8 cellular contexts compared by ENCODE assay signal in genomic region chr1:1616045-1616821, GRCh38. TPM values are rescaled to one million over a fixed set of nuclear protein-coding genes. Genes with fewer than 3 reads are reported as not detected.
DNase-seq lines count a peak whose midpoint lies in the region; ATAC-seq, FAIRE-seq and TF ChIP-seq lines count a peak whose summit lies in the region.

No MANE protein-coding gene starts in this region.

- H3K79me2 ChIP-seq in HepG2 (ENCODE audit: insufficient read depth, low read length): peaks cover 18% of the 10 kb centered on the region

- peak overlapping the region; percentile 91 for H3K4me2 ChIP-seq in HepG2 (ENCODE audit: low read depth, low read length)

- no CpG with 5 or more reads among the region's 80 CpGs for WGBS in HepG2 (ENCODE audit: low lambda C conversion rate)
- 3 to 36% (median 4%) methylated on average over 15 to 80 of the region's 80 CpGs for WGBS in stomach, 5 donors

- H3K36me3 Mint-ChIP-seq in activated T-cell treated with anti-CD3 and anti-CD28 coated beads, Interleukin-2, amount 50 U/mL, for 4 hours (ENCODE audit: insufficient read depth): peaks cover 3% of the 10 kb centered on the region

- intact Hi-C loops in HepG2 (cut with micrococcal nuclease; ENCODE audit: unreplicated experiment) (no loop called here), stomach (cut with DNase I; ENCODE audit: low total_unique reads) (no loop called here)

- no peak for DNase-seq in activated T-cell treated with anti-CD3 and anti-CD28 coated beads, Interleukin-2, amount 50 U/mL, for 4 hours
- no peak for DNase-seq in activated T-cell treated with anti-CD3 and anti-CD28 coated beads, Interleukin-2, amount 50 U/mL, for 1 hour
- DNase-seq in SJCRH30: peak in 1 of 2 experiments; percentile 36
- DNase-seq in cerebellum (ENCODE audit: low spot score): peak; percentile 41
- no peak for DNase-seq in HepG2 (ENCODE audit: low spot score)
- DNase-seq in stomach: peak; percentile 58
- no peak for DNase-seq in H4 (ENCODE audit: low spot score)

- no peaks in the 10 kb centered on the region for H3K36me3 ChIP-seq in SJCRH30
- peaks cover 1 to 14% of the 10 kb centered on the region in 2 experiments; a peak in 2 of 5 replicates for H3K36me3 ChIP-seq in HepG2 (replicated peaks in 1 of 2; ENCODE audit: control insufficient read depth in 1 of 2, insufficient read depth in 2 of 2, low read length in 2 of 2)
- H3K36me3 ChIP-seq in stomach: peaks cover 0 to 20% (median 11%) of the 10 kb centered on the region in 4 donors

- H3K9me3 Mint-ChIP-seq in activated T-cell treated with anti-CD3 and anti-CD28 coated beads, Interleukin-2, amount 50 U/mL, for 4 hours: no peaks in the 10 kb centered on the region

- no peaks in the 10 kb centered on the region for H3K9me3 ChIP-seq in SJCRH30 (replicated peaks)
- H3K9me3 ChIP-seq in HepG2 (ENCODE audit: low read length): no peaks in the 10 kb centered on the region
- no peaks in the 10 kb centered on the region for H3K9me3 ChIP-seq in stomach

- CTCF ChIA-PET in HepG2 (lab: Yijun Ruan, JAX; ENCODE audit: low intra/inter-chr PET ratio, low total read pairs): no interaction called here

- TF ChIP-seq POLR2A in HepG2 (IDR thresholded peaks at IDR 0.05; ENCODE audit: insufficient read depth in 1 of 2, low read depth in 2 of 2, low read length in 2 of 2) (no peak), stomach (IDR thresholded peaks at IDR 0.05) (no peak)

- H3K4me1 Mint-ChIP-seq in activated T-cell treated with anti-CD3 and anti-CD28 coated beads, Interleukin-2, amount 50 U/mL, for 4 hours (ENCODE audit: low read depth): peaks cover 33% of the 10 kb centered on the region

- POLR2A ChIA-PET in HepG2 (lab: Yijun Ruan, JAX): interaction anchor here (0.8 to 3.3 kb wide), 7 partner anchors 19 to 183 kb away, joined by 3 to 29 read pairs (median 4); no protein-coding TSS in a partner anchor

- no peaks in the 10 kb centered on the region for H3K27me3 Mint-ChIP-seq in activated T-cell treated with anti-CD3 and anti-CD28 coated beads, Interleukin-2, amount 50 U/mL, for 4 hours (ENCODE audit: low read depth)

- no peak for TF ChIP-seq RAD21 in HepG2 (CRISPR knock-in tag; IDR thresholded peaks at IDR 0.05)

- TF ChIP-seq EP300 in HepG2 (IDR thresholded peaks at IDR 0.05; ENCODE audit: low read depth in 2 of 2, low read length in 2 of 2) (no peak), HepG2 (CRISPR knock-in tag; IDR thresholded peaks at IDR 0.05; ENCODE audit: borderline replicate concordance) (no peak), stomach (IDR thresholded peaks at IDR 0.05) (no peak)

- H3K4me3 ChIP-seq in SJCRH30 (peak overlapping the region; percentile 98), HepG2 (replicated peaks in 1 of 3; ENCODE audit: insufficient read depth in 1 of 3, low read depth in 2 of 3, low read length in 3 of 3) (peak overlapping the region; percentile 90 to 100 (median 98)), stomach (peak overlapping the region; percentile 88 to 98 (median 93))

- BruUV-seq in HepG2 (replicated peaks; lab: Mats Ljungman, UMichigan): no TSS peak

- H3K4me1 ChIP-seq in SJCRH30 (peaks cover 8% of the 10 kb centered on the region), HepG2 (ENCODE audit: insufficient read depth, low read length) (peaks cover 36% of the 10 kb centered on the region), stomach (peaks cover 23 to 63% (median 47%) of the 10 kb centered on the region in 4 donors)

- TF ChIP-seq CTCF in HepG2 (CRISPR knock-in tag; IDR thresholded peaks at IDR 0.05) (no peak), stomach (IDR thresholded peaks at IDR 0.05) (no peak)

- H3K27me3 ChIP-seq in SJCRH30 (no peaks in the 10 kb centered on the region), HepG2 (ENCODE audit: control insufficient read depth in 1 of 2, insufficient read depth in 2 of 2, low read length in 2 of 2) (no peaks in the 10 kb centered on the region; a peak in 1 of 5 replicates), stomach (no peaks in the 10 kb centered on the region)

- FAIRE-seq in HepG2 (lab: Jason Lieb, UNC): no peak

- peak; percentile 35 to 39 for ATAC-seq in activated T-cell treated with anti-CD3 and anti-CD28 coated beads, Interleukin-2, amount 50 U/mL, for 4 hours
- ATAC-seq in HG02870 (IDR thresholded peaks at IDR 0.05; ENCODE audit: unreplicated experiment) (peak; percentile 19), HepG2 (peak; percentile 1; the same call in 2 of the 3 replicates)

- in situ Hi-C loops in HepG2 (cut with HindIII; ENCODE audit: extremely low pct_ligation_motif_present, low pct_unique_long_range_greater_than_20kb): loop anchor here (5.0 kb wide), 1 partner anchor 39 kb away; no protein-coding TSS in a partner anchor

- H2AFZ ChIP-seq in HepG2 (ENCODE audit: low read length): no peak overlapping the region

- H4K20me1 ChIP-seq in HepG2 (ENCODE audit: insufficient read depth, low read length): peaks cover 8% of the 10 kb centered on the region; the same call in 1 of the 2 replicates

- H3K27ac ChIP-seq in SJCRH30 (no peak overlapping the region), HepG2 (ENCODE audit: extremely low read length, insufficient read depth, low read length) (peak overlapping the region; percentile 99), stomach (peak overlapping the region; percentile 99 to 100 (median 100))

- H3K9ac ChIP-seq in HepG2 (ENCODE audit: insufficient read depth, low read depth, low read length): peak overlapping the region; percentile 100

- peak overlapping the region; percentile 82 for H3K4me3 Mint-ChIP-seq in activated T-cell treated with anti-CD3 and anti-CD28 coated beads, Interleukin-2, amount 50 U/mL, for 4 hours

RNA-seq across cellular contexts. Expression of gene MIB2, which starts 0.9 kb away (rescaled TPM):
- total RNA-seq in activated T-cell treated with anti-CD3 and anti-CD28 coated beads, Interleukin-2, amount 50 U/mL, for 4 hours: 10 to 100 TPM; 37.4 to 40.3 (median 37.7) TPM
- total RNA-seq in SJCRH30 (2014; rRNA removed; shearing (Covaris generic)): 37.2 and 49.6 TPM in 2 replicates
- total RNA-seq in cerebellum (44.6 TPM), HepG2 (2016; rRNA removed; fragmentation: Illumina TruSeq; extraction: Trizol) (10.3 and 30.4 TPM in 2 replicates), stomach (100 to 1,000 TPM in 3 of 5 donors, 10 to 100 TPM in 2; 21.5 to 871 (median 193) TPM)
- 16.4 and 16.7 TPM in 2 replicates for total RNA-seq in HepG2 (2016; cell fraction: cytosol; rRNA removed; fragmentation: Illumina TruSeq; extraction: Trizol; ENCODE audit: low read depth)
- 9.2 and 32.3 TPM in 2 replicates for total RNA-seq in HepG2 (2016; cell fraction: insoluble cytoplasmic fraction; rRNA removed; fragmentation: Illumina TruSeq; extraction: Trizol)
- total RNA-seq in HepG2 (2016; cell fraction: membrane; rRNA removed; fragmentation: Illumina TruSeq; extraction: Trizol): 20.6 and 22.6 TPM in 2 replicates
- total RNA-seq in HepG2 (2016; cell fraction: nucleus; rRNA removed; fragmentation: Illumina TruSeq; extraction: Trizol): 24.1 and 25.9 TPM in 2 replicates
- polyA plus RNA-seq in HepG2 (2011; rRNA removed) (19.9 and 31.3 TPM in 2 replicates), stomach (100 to 1,000 TPM; 124 to 139 (median 136) TPM)
- polyA plus RNA-seq in HepG2 (2011; cell fraction: cytosol; rRNA removed): 12.2 and 30.4 TPM in 2 replicates
- polyA plus RNA-seq in HepG2 (2011; cell fraction: nucleus; rRNA removed): 421 and 707 TPM in 2 replicates
- 16.8 and 35.3 TPM in 2 replicates for polyA plus RNA-seq in HepG2 (2012)
- 15.5 and 15.9 TPM in 2 replicates for polyA plus RNA-seq in HepG2 (2016; cell fraction: cytosol; fragmentation: Illumina TruSeq; extraction: Trizol; ENCODE audit: low read depth)
- 9.4 and 11.7 TPM in 2 replicates for polyA plus RNA-seq in HepG2 (2016; cell fraction: insoluble cytoplasmic fraction; fragmentation: Illumina TruSeq; extraction: Trizol; ENCODE audit: low read depth)
- polyA plus RNA-seq in HepG2 (2016; cell fraction: membrane; fragmentation: Illumina TruSeq; extraction: Trizol; ENCODE audit: low read depth): 14.1 and 15.4 TPM in 2 replicates
- 59.2 and 75.4 TPM in 2 replicates for polyA plus RNA-seq in HepG2 (2016; cell fraction: nucleus; fragmentation: Illumina TruSeq; extraction: Trizol; ENCODE audit: insufficient read depth, low read depth)
- polyA minus RNA-seq in HepG2 (2011; rRNA and poly(A)+ RNA removed; ENCODE audit: low replicate concordance): 24.6 and 100 TPM in 2 replicates
- 27.4 and 28.8 TPM in 2 replicates for polyA minus RNA-seq in HepG2 (2011; cell fraction: cytosol; rRNA and poly(A)+ RNA removed)
- 51.5 and 62.8 TPM in 2 replicates for polyA minus RNA-seq in HepG2 (2011; cell fraction: nucleus; rRNA and poly(A)+ RNA removed)
- 11.8 and 18.5 TPM in 2 replicates for total RNA-seq in H4 (2014; rRNA removed; shearing (Covaris generic))

RNA-seq across cellular contexts. Expression of gene MMP23B, which starts 15.7 kb away (rescaled TPM):
- 1 to 10 TPM in 2 of 3 donors, under 1 TPM in 1; 0.98 to 1.3 (median 1.0) TPM for total RNA-seq in activated T-cell treated with anti-CD3 and anti-CD28 coated beads, Interleukin-2, amount 50 U/mL, for 4 hours
- total RNA-seq in SJCRH30 (2014; rRNA removed; shearing (Covaris generic)): 0.81 and 2.7 TPM in 2 replicates
- total RNA-seq in cerebellum (0.64 TPM), HepG2 (2016; rRNA removed; fragmentation: Illumina TruSeq; extraction: Trizol) (0.75 and 1.0 TPM in 2 replicates), stomach (100 to 1,000 TPM in 1 of 5 donors, 10 to 100 TPM in 4; 15.1 to 111 (median 19.3) TPM)
- total RNA-seq in HepG2 (2016; cell fraction: cytosol; rRNA removed; fragmentation: Illumina TruSeq; extraction: Trizol; ENCODE audit: low read depth): 1.0 and 1.4 TPM in 2 replicates
- total RNA-seq in HepG2 (2016; cell fraction: insoluble cytoplasmic fraction; rRNA removed; fragmentation: Illumina TruSeq; extraction: Trizol): 0.46 and 1.8 TPM in 2 replicates
- total RNA-seq in HepG2 (2016; cell fraction: membrane; rRNA removed; fragmentation: Illumina TruSeq; extraction: Trizol): 1.1 and 1.5 TPM in 2 replicates
- 2.1 and 2.7 TPM in 2 replicates for total RNA-seq in HepG2 (2016; cell fraction: nucleus; rRNA removed; fragmentation: Illumina TruSeq; extraction: Trizol)
- polyA plus RNA-seq in HepG2 (2011; rRNA removed) (0.61 and 2.0 TPM in 2 replicates), stomach (10 to 100 TPM in 2 of 3 donors, 1 to 10 TPM in 1; 5.5 to 16.2 (median 12.7) TPM)
- 0.92 and 1.5 TPM in 2 replicates for polyA plus RNA-seq in HepG2 (2011; cell fraction: cytosol; rRNA removed)
- polyA plus RNA-seq in HepG2 (2011; cell fraction: nucleus; rRNA removed): 16.7 and 18.0 TPM in 2 replicates
- 0.85 and 1.5 TPM in 2 replicates for polyA plus RNA-seq in HepG2 (2012)
- 0.46 and 1.3 TPM in 2 replicates for polyA plus RNA-seq in HepG2 (2016; cell fraction: cytosol; fragmentation: Illumina TruSeq; extraction: Trizol; ENCODE audit: low read depth)
- 0.38 and 0.46 TPM in 2 replicates for polyA plus RNA-seq in HepG2 (2016; cell fraction: insoluble cytoplasmic fraction; fragmentation: Illumina TruSeq; extraction: Trizol; ENCODE audit: low read depth)
- polyA plus RNA-seq in HepG2 (2016; cell fraction: membrane; fragmentation: Illumina TruSeq; extraction: Trizol; ENCODE audit: low read depth): 0.78 and 1.4 TPM in 2 replicates
- 0.47 and 1.1 TPM in 2 replicates for polyA plus RNA-seq in HepG2 (2016; cell fraction: nucleus; fragmentation: Illumina TruSeq; extraction: Trizol; ENCODE audit: insufficient read depth, low read depth)
- polyA minus RNA-seq in HepG2 (2011; rRNA and poly(A)+ RNA removed; ENCODE audit: low replicate concordance): 0.54 and 0.75 TPM in 2 replicates
- 0.79 TPM in 1 of 2 replicates, not detected in the other for polyA minus RNA-seq in HepG2 (2011; cell fraction: cytosol; rRNA and poly(A)+ RNA removed)
- 0.77 and 1.4 TPM in 2 replicates for polyA minus RNA-seq in HepG2 (2011; cell fraction: nucleus; rRNA and poly(A)+ RNA removed)
- total RNA-seq in H4 (2014; rRNA removed; shearing (Covaris generic)): not detected in 2 replicates

RNA-seq across cellular contexts. Expression of gene FNDC10, which starts 16.3 kb away (rescaled TPM):
- 1 to 10 TPM; 3.0 to 4.8 (median 3.8) TPM for total RNA-seq in activated T-cell treated with anti-CD3 and anti-CD28 coated beads, Interleukin-2, amount 50 U/mL, for 4 hours
- 1.5 and 1.9 TPM in 2 replicates for total RNA-seq in SJCRH30 (2014; rRNA removed; shearing (Covaris generic))
- total RNA-seq in cerebellum (2.3 TPM), HepG2 (2016; rRNA removed; fragmentation: Illumina TruSeq; extraction: Trizol) (2.0 and 2.5 TPM in 2 replicates), stomach (10 to 100 TPM in 1 of 5 donors, under 1 TPM in 1, not detected in 3; 0.29 to 20.0 TPM)
- 6.6 and 6.8 TPM in 2 replicates for total RNA-seq in HepG2 (2016; cell fraction: cytosol; rRNA removed; fragmentation: Illumina TruSeq; extraction: Trizol; ENCODE audit: low read depth)
- total RNA-seq in HepG2 (2016; cell fraction: insoluble cytoplasmic fraction; rRNA removed; fragmentation: Illumina TruSeq; extraction: Trizol): 2.4 and 2.8 TPM in 2 replicates
- 10.4 and 11.3 TPM in 2 replicates for total RNA-seq in HepG2 (2016; cell fraction: membrane; rRNA removed; fragmentation: Illumina TruSeq; extraction: Trizol)
- 1.1 and 1.3 TPM in 2 replicates for total RNA-seq in HepG2 (2016; cell fraction: nucleus; rRNA removed; fragmentation: Illumina TruSeq; extraction: Trizol)
- polyA plus RNA-seq in HepG2 (2011; rRNA removed) (2.2 and 3.1 TPM in 2 replicates), stomach (1 to 10 TPM; 2.1 to 5.1 (median 4.0) TPM)
- polyA plus RNA-seq in HepG2 (2011; cell fraction: cytosol; rRNA removed): 2.6 and 5.4 TPM in 2 replicates
- polyA plus RNA-seq in HepG2 (2011; cell fraction: nucleus; rRNA removed): 3.9 and 4.3 TPM in 2 replicates
- polyA plus RNA-seq in HepG2 (2012): 4.0 and 4.3 TPM in 2 replicates
- 20.0 and 21.4 TPM in 2 replicates for polyA plus RNA-seq in HepG2 (2016; cell fraction: cytosol; fragmentation: Illumina TruSeq; extraction: Trizol; ENCODE audit: low read depth)
- polyA plus RNA-seq in HepG2 (2016; cell fraction: insoluble cytoplasmic fraction; fragmentation: Illumina TruSeq; extraction: Trizol; ENCODE audit: low read depth): 5.1 and 6.0 TPM in 2 replicates
- 21.7 and 28.5 TPM in 2 replicates for polyA plus RNA-seq in HepG2 (2016; cell fraction: membrane; fragmentation: Illumina TruSeq; extraction: Trizol; ENCODE audit: low read depth)
- 4.3 and 4.8 TPM in 2 replicates for polyA plus RNA-seq in HepG2 (2016; cell fraction: nucleus; fragmentation: Illumina TruSeq; extraction: Trizol; ENCODE audit: insufficient read depth, low read depth)
- 4.9 TPM in 1 of 2 replicates, not detected in the other for polyA minus RNA-seq in HepG2 (2011; rRNA and poly(A)+ RNA removed; ENCODE audit: low replicate concordance)
- polyA minus RNA-seq in HepG2 (2011; cell fraction: cytosol; rRNA and poly(A)+ RNA removed): 4.0 and 4.4 TPM in 2 replicates
- 0.64 and 1.1 TPM in 2 replicates for polyA minus RNA-seq in HepG2 (2011; cell fraction: nucleus; rRNA and poly(A)+ RNA removed)
- total RNA-seq in H4 (2014; rRNA removed; shearing (Covaris generic)): 0.85 and 1.2 TPM in 2 replicates

RNA-seq across cellular contexts. Expression of gene SSU72, which starts 41.6 kb away (rescaled TPM):
- total RNA-seq in activated T-cell treated with anti-CD3 and anti-CD28 coated beads, Interleukin-2, amount 50 U/mL, for 4 hours: 100 to 1,000 TPM; 142 to 170 (median 148) TPM
- 258 and 267 TPM in 2 replicates for total RNA-seq in SJCRH30 (2014; rRNA removed; shearing (Covaris generic))
- total RNA-seq in cerebellum (35.7 TPM), HepG2 (2016; rRNA removed; fragmentation: Illumina TruSeq; extraction: Trizol) (63.5 and 67.1 TPM in 2 replicates), stomach (100 to 1,000 TPM in 1 of 5 donors, 10 to 100 TPM in 4; 45.7 to 215 (median 85.9) TPM)
- 174 and 181 TPM in 2 replicates for total RNA-seq in HepG2 (2016; cell fraction: cytosol; rRNA removed; fragmentation: Illumina TruSeq; extraction: Trizol; ENCODE audit: low read depth)
- total RNA-seq in HepG2 (2016; cell fraction: insoluble cytoplasmic fraction; rRNA removed; fragmentation: Illumina TruSeq; extraction: Trizol): 55.4 and 71.0 TPM in 2 replicates
- 205 and 206 TPM in 2 replicates for total RNA-seq in HepG2 (2016; cell fraction: membrane; rRNA removed; fragmentation: Illumina TruSeq; extraction: Trizol)
- 33.8 and 37.5 TPM in 2 replicates for total RNA-seq in HepG2 (2016; cell fraction: nucleus; rRNA removed; fragmentation: Illumina TruSeq; extraction: Trizol)
- polyA plus RNA-seq in HepG2 (2011; rRNA removed) (41.7 and 42.8 TPM in 2 replicates), stomach (100 to 1,000 TPM in 2 of 3 donors, 10 to 100 TPM in 1; 85.0 to 135 (median 108) TPM)
- polyA plus RNA-seq in HepG2 (2011; cell fraction: cytosol; rRNA removed): 46.2 and 47.3 TPM in 2 replicates
- polyA plus RNA-seq in HepG2 (2011; cell fraction: nucleus; rRNA removed): 54.5 and 58.4 TPM in 2 replicates
- 78.4 and 81.7 TPM in 2 replicates for polyA plus RNA-seq in HepG2 (2012)
- polyA plus RNA-seq in HepG2 (2016; cell fraction: cytosol; fragmentation: Illumina TruSeq; extraction: Trizol; ENCODE audit: low read depth): 402 and 408 TPM in 2 replicates
- polyA plus RNA-seq in HepG2 (2016; cell fraction: insoluble cytoplasmic fraction; fragmentation: Illumina TruSeq; extraction: Trizol; ENCODE audit: low read depth): 95.7 and 105 TPM in 2 replicates
- polyA plus RNA-seq in HepG2 (2016; cell fraction: membrane; fragmentation: Illumina TruSeq; extraction: Trizol; ENCODE audit: low read depth): 348 and 359 TPM in 2 replicates
- polyA plus RNA-seq in HepG2 (2016; cell fraction: nucleus; fragmentation: Illumina TruSeq; extraction: Trizol; ENCODE audit: insufficient read depth, low read depth): 88.7 and 92.0 TPM in 2 replicates
- 60.1 and 74.5 TPM in 2 replicates for polyA minus RNA-seq in HepG2 (2011; rRNA and poly(A)+ RNA removed; ENCODE audit: low replicate concordance)
- polyA minus RNA-seq in HepG2 (2011; cell fraction: cytosol; rRNA and poly(A)+ RNA removed): 44.8 and 47.0 TPM in 2 replicates
- polyA minus RNA-seq in HepG2 (2011; cell fraction: nucleus; rRNA and poly(A)+ RNA removed): 35.7 and 37.5 TPM in 2 replicates
- total RNA-seq in H4 (2014; rRNA removed; shearing (Covaris generic)): 83.4 and 130 TPM in 2 replicates

RNA-seq across cellular contexts. Expression of gene CDK11B, which starts 42.6 kb away (rescaled TPM):
- 10 to 100 TPM; 39.2 to 45.9 (median 43.0) TPM for total RNA-seq in activated T-cell treated with anti-CD3 and anti-CD28 coated beads, Interleukin-2, amount 50 U/mL, for 4 hours
- total RNA-seq in SJCRH30 (2014; rRNA removed; shearing (Covaris generic)): 28.0 and 32.6 TPM in 2 replicates
- total RNA-seq in cerebellum (5.4 TPM), HepG2 (2016; rRNA removed; fragmentation: Illumina TruSeq; extraction: Trizol) (12.4 and 15.1 TPM in 2 replicates), stomach (10 to 100 TPM in 4 of 5 donors, 1 to 10 TPM in 1; 9.0 to 62.6 (median 29.3) TPM)
- total RNA-seq in HepG2 (2016; cell fraction: cytosol; rRNA removed; fragmentation: Illumina TruSeq; extraction: Trizol; ENCODE audit: low read depth): 2.3 and 3.1 TPM in 2 replicates
- 9.4 and 16.6 TPM in 2 replicates for total RNA-seq in HepG2 (2016; cell fraction: insoluble cytoplasmic fraction; rRNA removed; fragmentation: Illumina TruSeq; extraction: Trizol)
- 3.6 and 4.3 TPM in 2 replicates for total RNA-seq in HepG2 (2016; cell fraction: membrane; rRNA removed; fragmentation: Illumina TruSeq; extraction: Trizol)
- 11.2 TPM in 2 replicates for total RNA-seq in HepG2 (2016; cell fraction: nucleus; rRNA removed; fragmentation: Illumina TruSeq; extraction: Trizol)
- polyA plus RNA-seq in HepG2 (2011; rRNA removed) (3.6 and 3.9 TPM in 2 replicates), stomach (10 to 100 TPM; 21.6 to 37.4 (median 27.9) TPM)
- 3.1 TPM in 2 replicates for polyA plus RNA-seq in HepG2 (2011; cell fraction: cytosol; rRNA removed)
- polyA plus RNA-seq in HepG2 (2011; cell fraction: nucleus; rRNA removed): 20.3 and 22.5 TPM in 2 replicates
- 15.9 and 17.5 TPM in 2 replicates for polyA plus RNA-seq in HepG2 (2012)
- polyA plus RNA-seq in HepG2 (2016; cell fraction: cytosol; fragmentation: Illumina TruSeq; extraction: Trizol; ENCODE audit: low read depth): 1.4 and 2.2 TPM in 2 replicates
- 21.8 and 26.2 TPM in 2 replicates for polyA plus RNA-seq in HepG2 (2016; cell fraction: insoluble cytoplasmic fraction; fragmentation: Illumina TruSeq; extraction: Trizol; ENCODE audit: low read depth)
- polyA plus RNA-seq in HepG2 (2016; cell fraction: membrane; fragmentation: Illumina TruSeq; extraction: Trizol; ENCODE audit: low read depth): 4.1 TPM in 2 replicates
- 56.5 and 61.8 TPM in 2 replicates for polyA plus RNA-seq in HepG2 (2016; cell fraction: nucleus; fragmentation: Illumina TruSeq; extraction: Trizol; ENCODE audit: insufficient read depth, low read depth)
- 2.6 and 3.1 TPM in 2 replicates for polyA minus RNA-seq in HepG2 (2011; rRNA and poly(A)+ RNA removed; ENCODE audit: low replicate concordance)
- polyA minus RNA-seq in HepG2 (2011; cell fraction: cytosol; rRNA and poly(A)+ RNA removed): 2.2 and 3.0 TPM in 2 replicates
- 3.1 and 3.4 TPM in 2 replicates for polyA minus RNA-seq in HepG2 (2011; cell fraction: nucleus; rRNA and poly(A)+ RNA removed)
- total RNA-seq in H4 (2014; rRNA removed; shearing (Covaris generic)): 4.7 and 10.4 TPM in 2 replicates

Comparison
In these comparisons a context has a peak if more than half of its experiments do, and no peak if none do; other contexts are left out.
1. DNase-seq: peak in cerebellum (single experiment) and stomach (single experiment); none in activated T-cell treated with anti-CD3 and anti-CD28 coated beads, Interleukin-2, amount 50 U/mL, for 4 hours (single experiment), activated T-cell treated with anti-CD3 and anti-CD28 coated beads, Interleukin-2, amount 50 U/mL, for 1 hour (single experiment), HepG2 (single experiment) and H4 (single experiment).
2. Peak in every context shown above with its lines, with median percentiles within 50 percentile points of each other: ATAC-seq and H3K4me3 ChIP-seq.